ENCODE assay signal across 1 cellular context in the genomic region with DNA sequence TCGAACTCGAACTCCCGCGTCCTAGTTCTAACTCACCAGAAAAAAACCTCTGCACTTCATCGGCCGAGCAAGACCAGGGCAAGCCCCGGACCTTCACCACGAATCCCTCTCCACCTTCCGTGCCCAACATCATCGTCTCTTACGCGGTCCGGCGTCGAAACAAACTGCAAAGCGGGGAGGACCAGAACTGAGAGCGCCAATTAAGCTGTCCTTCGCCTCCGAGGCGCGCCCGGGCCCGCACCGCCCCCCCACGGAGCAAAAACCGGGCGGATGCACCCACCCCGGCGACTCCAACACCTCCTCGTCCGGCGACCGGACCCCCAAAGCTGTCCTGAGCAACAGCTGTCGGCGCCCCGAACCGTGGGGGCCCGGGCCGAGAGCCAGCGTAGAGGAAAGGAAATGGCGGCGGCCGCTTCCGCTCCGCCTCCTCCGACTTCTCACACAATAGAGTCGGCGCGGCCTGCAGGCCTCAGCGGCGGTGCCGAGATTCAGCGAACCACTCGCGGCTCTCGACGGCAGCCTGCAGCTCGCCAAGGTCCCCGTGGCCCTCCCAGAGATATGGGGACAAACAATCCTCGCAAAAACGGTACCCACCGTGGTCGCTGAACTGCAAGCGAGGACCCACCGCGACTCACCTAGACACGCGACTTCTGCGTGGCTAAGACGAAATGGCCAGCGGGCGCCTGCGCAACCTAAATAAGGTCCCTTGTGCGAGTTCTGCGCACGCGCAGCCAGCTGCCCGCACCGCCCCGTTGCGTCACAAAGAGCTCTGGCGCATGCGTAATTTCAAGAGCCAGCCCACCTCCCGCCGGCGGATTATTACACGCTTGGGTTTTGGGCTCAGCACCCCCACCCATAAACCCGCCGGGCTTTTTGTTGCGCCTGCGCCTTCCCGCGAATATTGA.
TF ChIP-seq lines count a peak whose summit lies in the region.

Gene HNRNPH1 (minus strand): TSS at position 671 of the 905 bp plus-strand sequence. CDS start 538 bp downstream, at position 133.

TF ChIP-seq in neural cell, 6 proteins besides CTCF, POLR2A, EP300 and RAD21 (continued from another document):
- TF ChIP-seq, protein P1, sequence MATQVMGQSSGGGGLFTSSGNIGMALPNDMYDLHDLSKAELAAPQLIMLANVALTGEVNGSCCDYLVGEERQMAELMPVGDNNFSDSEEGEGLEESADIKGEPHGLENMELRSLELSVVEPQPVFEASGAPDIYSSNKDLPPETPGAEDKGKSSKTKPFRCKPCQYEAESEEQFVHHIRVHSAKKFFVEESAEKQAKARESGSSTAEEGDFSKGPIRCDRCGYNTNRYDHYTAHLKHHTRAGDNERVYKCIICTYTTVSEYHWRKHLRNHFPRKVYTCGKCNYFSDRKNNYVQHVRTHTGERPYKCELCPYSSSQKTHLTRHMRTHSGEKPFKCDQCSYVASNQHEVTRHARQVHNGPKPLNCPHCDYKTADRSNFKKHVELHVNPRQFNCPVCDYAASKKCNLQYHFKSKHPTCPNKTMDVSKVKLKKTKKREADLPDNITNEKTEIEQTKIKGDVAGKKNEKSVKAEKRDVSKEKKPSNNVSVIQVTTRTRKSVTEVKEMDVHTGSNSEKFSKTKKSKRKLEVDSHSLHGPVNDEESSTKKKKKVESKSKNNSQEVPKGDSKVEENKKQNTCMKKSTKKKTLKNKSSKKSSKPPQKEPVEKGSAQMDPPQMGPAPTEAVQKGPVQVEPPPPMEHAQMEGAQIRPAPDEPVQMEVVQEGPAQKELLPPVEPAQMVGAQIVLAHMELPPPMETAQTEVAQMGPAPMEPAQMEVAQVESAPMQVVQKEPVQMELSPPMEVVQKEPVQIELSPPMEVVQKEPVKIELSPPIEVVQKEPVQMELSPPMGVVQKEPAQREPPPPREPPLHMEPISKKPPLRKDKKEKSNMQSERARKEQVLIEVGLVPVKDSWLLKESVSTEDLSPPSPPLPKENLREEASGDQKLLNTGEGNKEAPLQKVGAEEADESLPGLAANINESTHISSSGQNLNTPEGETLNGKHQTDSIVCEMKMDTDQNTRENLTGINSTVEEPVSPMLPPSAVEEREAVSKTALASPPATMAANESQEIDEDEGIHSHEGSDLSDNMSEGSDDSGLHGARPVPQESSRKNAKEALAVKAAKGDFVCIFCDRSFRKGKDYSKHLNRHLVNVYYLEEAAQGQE (IDR thresholded peaks at IDR 0.05; ENCODE audit: borderline replicate concordance): peak; percentile 82
